In the genomic region with DNA sequence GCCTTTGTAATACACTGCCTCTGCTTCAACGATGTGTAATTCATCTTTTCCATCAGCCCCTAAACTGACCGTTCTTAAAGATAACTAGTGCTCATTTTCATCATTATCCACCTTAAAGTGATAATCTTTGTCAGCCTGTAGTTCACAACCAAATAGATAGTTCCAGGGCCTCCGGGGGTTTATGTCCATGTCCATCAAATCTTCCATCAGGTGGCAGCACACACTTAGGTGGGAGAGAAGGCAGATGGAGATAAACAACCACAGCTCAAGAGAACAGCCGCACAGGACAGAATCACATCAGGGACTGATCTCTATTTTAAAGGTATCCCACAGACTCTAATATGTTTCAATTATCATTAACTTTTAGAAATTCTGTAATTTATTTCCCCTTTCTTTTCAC, we compare ENCODE assay signal across 1 cellular context.
TF ChIP-seq lines count a peak whose summit lies in the region.

No MANE protein-coding gene starts in this region.

TF ChIP-seq in HepG2, 621 proteins besides CTCF, POLR2A, EP300 and RAD21:
- TF ChIP-seq SMAD3 (CRISPR knock-in tag; IDR thresholded peaks at IDR 0.05): no peak
